Comparison of ENCODE assay signal across 2 cellular contexts in genomic region chr22:41128606-41129005, GRCh38.
"Had no signal": no experiment of that assay in that cellular context is flagged by ENCODE, and none has a peak within 500 bp of the region (broad histone marks: within the 10 kb centered on the region; RNA-seq: fewer than 3 reads in every experiment).

No MANE protein-coding gene starts in this region.

- H3K4me3 ChIP-seq: GM12878 had no signal

- DNase-seq: GDM1 had no signal
